ENCODE assay signal across 12 cellular contexts in genomic region chr2:17823646-17824045, GRCh38. TPM values are rescaled to one million over a fixed set of nuclear protein-coding genes. Genes with fewer than 3 reads are reported as not detected.
DNase-seq lines count a peak whose midpoint lies in the region; ATAC-seq and TF ChIP-seq lines count a peak whose summit lies in the region.
"Not testable (repeated sequence)": the region's sequence is repeated elsewhere in the genome, so short reads cannot be mapped to it uniquely, and the experiment has no call there.
"Had no signal": no experiment of that assay in that cellular context is flagged by ENCODE, and none has a peak within 500 bp of the region (broad histone marks: within the 10 kb centered on the region; RNA-seq: fewer than 3 reads in every experiment).

No MANE protein-coding gene starts in this region.

- H3K4me2 ChIP-seq in mammary epithelial cell (ENCODE audit: insufficient read depth, low read depth, low read length); mesenchymal stem cell (ENCODE audit: low read length, poor library complexity, severe bottlenecking): not testable (repeated sequence)

- not testable (repeated sequence) for H3K23ac ChIP-seq in mesenchymal stem cell (ENCODE audit: low read length in 2 of 2)

- H3K27ac ChIP-seq in mammary epithelial cell (ENCODE audit: insufficient read depth, low read depth, low read length); mesenchymal stem cell (ENCODE audit: low read length, poor library complexity, severe bottlenecking): not testable (repeated sequence)
- peak overlapping the region; percentile 92 for H3K27ac ChIP-seq in psoas muscle

- intact Hi-C loops in mammary epithelial cell (cut with micrococcal nuclease); psoas muscle (cut with DNase I): not testable (repeated sequence)

- not testable (repeated sequence) for H3K4me3 ChIP-seq in mammary epithelial cell (replicated peaks in 1 of 3; ENCODE audit: insufficient read depth in 1 of 3, low read depth in 2 of 3, low read length in 3 of 3); fibroblast of pulmonary artery (replicated peaks; ENCODE audit: low read depth, low read length); mesenchymal stem cell (ENCODE audit: insufficient read depth in 1 of 2, low read depth in 1 of 2, low read length in 2 of 2); psoas muscle

- not testable (repeated sequence) for H2BK120ac ChIP-seq in mesenchymal stem cell (ENCODE audit: low read depth, low read length)

- CTCF ChIA-PET in mammary epithelial cell (lab: Charles Lee; ENCODE audit: low non-redundant PET), result not testable (repeated sequence)

- in situ Hi-C loops in Caki2 (cut with HindIII; ENCODE audit: low pct_unique_long_range_greater_than_20kb, low sequenced_read_pairs); mammary epithelial cell (cut with MboI; ENCODE audit: low sequenced_read_pairs in 2 of 2): not testable (repeated sequence)

- H2BK12ac ChIP-seq in mesenchymal stem cell (ENCODE audit: low read length in 2 of 2), result not testable (repeated sequence)

- H2BK5ac ChIP-seq in mesenchymal stem cell (ENCODE audit: low read depth, low read length, poor library complexity, severe bottlenecking), result not testable (repeated sequence)

- not testable (repeated sequence) for H3K4me1 ChIP-seq in mammary epithelial cell (ENCODE audit: insufficient read depth, low read length); mesenchymal stem cell (ENCODE audit: control insufficient read depth, insufficient read depth, low read depth, low read length)
- peaks cover 24% of the 10 kb centered on the region for H3K4me1 ChIP-seq in psoas muscle

- TF ChIP-seq CTCF in mammary epithelial cell (conservative IDR thresholded peaks at IDR 0.05 in 1 of 2, IDR thresholded peaks at IDR 0.05 in 1 of 2; ENCODE audit: extremely low read depth in 1 of 2, insufficient read depth in 1 of 2, low read depth in 1 of 2, low read length in 2 of 2); fibroblast of pulmonary artery (IDR thresholded peaks at IDR 0.05; ENCODE audit: low read length, missing control alignments); psoas muscle (IDR thresholded peaks at IDR 0.05): not testable (repeated sequence)

- WGBS in mammary epithelial cell (ENCODE audit: low coverage, missing lambda C conversion rate), result 92% methylated on average over 4 of the region's 4 CpGs
- 76% methylated on average over 4 of the region's 4 CpGs for WGBS in mesenchymal stem cell
- 68 to 96% (median 80%) methylated on average over 4 of the region's 4 CpGs for WGBS in psoas muscle, 3 donors

- H3K79me1 ChIP-seq in mesenchymal stem cell (replicated peaks; ENCODE audit: low read length, poor library complexity, severe bottlenecking), result not testable (repeated sequence)

- H2AK5ac ChIP-seq in mesenchymal stem cell (ENCODE audit: low read length, severe bottlenecking), result not testable (repeated sequence)

- not testable (repeated sequence) for H4K20me1 ChIP-seq in mammary epithelial cell (ENCODE audit: insufficient read depth, low read length)

- not testable (repeated sequence) for ATAC-seq in psoas muscle

- peak; percentile 6 for DNase-seq in A172 (ENCODE audit: low spot score)
- DNase-seq in Caki2 (ENCODE audit: low read depth), result peak; percentile 15
- peak; percentile 37 for DNase-seq in NCI-H226
- DNase-seq in mammary epithelial cell, result peak; percentile 61
- DNase-seq in fibroblast of pulmonary artery (ENCODE audit: low read depth), result peak; percentile 28
- DNase-seq in mesenchymal stem cell, result peak; percentile 11
- not testable (repeated sequence) for DNase-seq in psoas muscle

- not testable (repeated sequence) for H3K9me3 ChIP-seq in mammary epithelial cell (replicated peaks; ENCODE audit: insufficient read depth, low read length); mesenchymal stem cell (ENCODE audit: control insufficient read depth, low read length); psoas muscle

- H4K8ac ChIP-seq in mesenchymal stem cell (ENCODE audit: low read length), result not testable (repeated sequence)

- H3K36me3 ChIP-seq in mammary epithelial cell (ENCODE audit: insufficient read depth, low read length); mesenchymal stem cell (ENCODE audit: control insufficient read depth in 1 of 2, insufficient read depth in 2 of 2, low read depth in 1 of 2, low read length in 2 of 2); psoas muscle (ENCODE audit: insufficient read depth in 1 of 2, low read depth in 1 of 2): not testable (repeated sequence)

- H2AFZ ChIP-seq in mammary epithelial cell (ENCODE audit: low read depth, low read length); mesenchymal stem cell (ENCODE audit: low read depth, low read length): not testable (repeated sequence)

- H2BK15ac ChIP-seq in mesenchymal stem cell (ENCODE audit: low read depth, poor library complexity, severe bottlenecking), result not testable (repeated sequence)

- not testable (repeated sequence) for H3K79me2 ChIP-seq in mammary epithelial cell (ENCODE audit: insufficient read depth, low read length)

- H3K14ac ChIP-seq in mesenchymal stem cell (ENCODE audit: low read length in 2 of 2), result not testable (repeated sequence)

- H3K4ac ChIP-seq in mesenchymal stem cell (ENCODE audit: low read depth in 1 of 2, low read length in 2 of 2), result not testable (repeated sequence)

- BruUV-seq in mammary epithelial cell (replicated peaks; lab: Mats Ljungman, UMichigan), result not testable (repeated sequence)

- H4K91ac ChIP-seq in mesenchymal stem cell (ENCODE audit: low read length), result not testable (repeated sequence)

- not testable (repeated sequence) for H3K27me3 ChIP-seq in mammary epithelial cell (ENCODE audit: insufficient read depth, low read length); mesenchymal stem cell (ENCODE audit: control insufficient read depth in 1 of 2, insufficient read depth in 1 of 2, low read length in 2 of 2); psoas muscle (ENCODE audit: insufficient read depth in 3 of 3, low read length in 2 of 3)

- dilution Hi-C loops in mammary epithelial cell (cut with HindIII; ENCODE audit: low sequenced_read_pairs), result not testable (repeated sequence)

- H3K18ac ChIP-seq in mesenchymal stem cell (ENCODE audit: low read depth in 1 of 2, low read length in 2 of 2), result not testable (repeated sequence)

- H3K9ac ChIP-seq in mammary epithelial cell (ENCODE audit: insufficient read depth, low read length); mesenchymal stem cell (ENCODE audit: low read length): not testable (repeated sequence)

RNA-seq across cellular contexts. Expression of gene MSGN1, which starts 7.4 kb away (rescaled TPM):
- not detected in 2 replicates for total RNA-seq in A172 (2014; rRNA removed; shearing (Covaris generic))
- not detected in 2 replicates for total RNA-seq in Caki2 (2014; rRNA removed; shearing (Covaris generic); ENCODE audit: low replicate concordance)
- total RNA-seq in mammary epithelial cell (not detected), psoas muscle (not detected)
- polyA plus RNA-seq in mammary epithelial cell (not detected), psoas muscle (not detected)
- not detected for polyA minus RNA-seq in mammary epithelial cell
- not detected for polyA plus RNA-seq in mesenchymal stem cell (2013, experiment 1 of 2)
- not detected for polyA plus RNA-seq in mesenchymal stem cell (2013, experiment 2 of 2)
- total RNA-seq: CD8-positive, alpha-beta T cell; H4; HFFc6; HT1080 had no signal
- polyA plus RNA-seq: CD14-positive monocyte had no signal

RNA-seq across cellular contexts. Expression of gene KCNS3, which starts 54.8 kb away (rescaled TPM):
- 4.4 and 7.3 TPM in 2 replicates for total RNA-seq in A172 (2014; rRNA removed; shearing (Covaris generic))
- 42.2 and 75.3 TPM in 2 replicates for total RNA-seq in Caki2 (2014; rRNA removed; shearing (Covaris generic); ENCODE audit: low replicate concordance)
- total RNA-seq in mammary epithelial cell (1 to 10 TPM; 2.5 to 8.0 TPM), psoas muscle (10 to 100 TPM in 2 of 4 donors, 1 to 10 TPM in 2; 5.8 to 14.6 (median 10.1) TPM)
- polyA plus RNA-seq in mammary epithelial cell (3.8 TPM), psoas muscle (10 to 100 TPM in 2 of 3 donors, 1 to 10 TPM in 1; 3.6 to 29.2 (median 12.1) TPM)
- 2.2 TPM for polyA minus RNA-seq in mammary epithelial cell
- polyA plus RNA-seq in mesenchymal stem cell (2013, experiment 1 of 2), result 5.2 TPM
- 5.2 TPM for polyA plus RNA-seq in mesenchymal stem cell (2013, experiment 2 of 2)
- total RNA-seq: CD8-positive, alpha-beta T cell had no signal
- polyA plus RNA-seq: CD14-positive monocyte had no signal
